Comparison of ENCODE assay signal across 23 cellular contexts in the genomic region with DNA sequence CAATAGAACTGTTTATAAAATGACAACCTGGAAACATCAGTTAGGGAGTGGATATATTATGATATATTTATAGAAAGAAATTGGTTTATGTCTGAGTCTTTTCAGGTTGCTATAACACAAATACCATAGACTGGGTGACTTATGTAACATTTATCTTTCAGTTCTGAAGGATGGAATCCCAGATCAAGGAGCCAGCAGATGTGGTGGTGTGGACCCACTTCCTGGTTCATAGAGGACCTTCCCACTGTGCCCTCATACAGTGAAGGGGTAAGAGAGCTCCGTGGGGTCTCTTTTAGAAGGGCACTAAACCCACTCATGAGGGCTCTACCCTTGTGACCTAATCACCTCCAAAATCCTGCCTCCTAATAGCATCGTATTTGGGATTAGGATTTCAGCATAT.
DNase-seq lines count a peak whose midpoint lies in the region; ATAC-seq, FAIRE-seq and TF ChIP-seq lines count a peak whose summit lies in the region.
"Had no signal": no experiment of that assay in that cellular context is flagged by ENCODE, and none has a peak within 500 bp of the region (broad histone marks: within the 10 kb centered on the region; RNA-seq: fewer than 3 reads in every experiment).

No MANE protein-coding gene starts in this region.

- H3K4me1 Mint-ChIP-seq in activated T-cell treated with anti-CD3 and anti-CD28 coated beads, Interleukin-2, amount 50 U/mL, for 24 hours (ENCODE audit: low read depth) = peaks cover 88% of the 10 kb centered on the region
- H3K4me1 Mint-ChIP-seq in activated naive CD8-positive, alpha-beta T cell (ENCODE audit: low read depth) = peaks cover 87% of the 10 kb centered on the region
- peaks cover 83% of the 10 kb centered on the region for H3K4me1 Mint-ChIP-seq in stimulated activated effector memory CD8-positive, alpha-beta T cell treated with anti-CD3 and anti-CD28 coated beads, Interleukin-12 subunit alpha, Interleukin-12 subunit beta, amount 100 ng/mL, for 72 hours

- H3K27me3 Mint-ChIP-seq in activated T-cell treated with anti-CD3 and anti-CD28 coated beads, Interleukin-2, amount 50 U/mL, for 24 hours = no peaks in the 10 kb centered on the region
- H3K27me3 Mint-ChIP-seq in activated naive CD8-positive, alpha-beta T cell = no peaks in the 10 kb centered on the region

- H3K9me3 Mint-ChIP-seq in activated T-cell treated with anti-CD3 and anti-CD28 coated beads, Interleukin-2, amount 50 U/mL, for 24 hours = peaks cover 26% of the 10 kb centered on the region
- peaks cover 5% of the 10 kb centered on the region for H3K9me3 Mint-ChIP-seq in activated naive CD8-positive, alpha-beta T cell (ENCODE audit: low read depth)
- no peaks in the 10 kb centered on the region for H3K9me3 Mint-ChIP-seq in stimulated activated effector memory CD8-positive, alpha-beta T cell treated with anti-CD3 and anti-CD28 coated beads, Interleukin-12 subunit alpha, Interleukin-12 subunit beta, amount 100 ng/mL, for 72 hours

- intact Hi-C loops in transverse colon (cut with DNase I; ENCODE audit: low total_unique reads) = no loop called here

- in situ Hi-C loops in transverse colon (cut with MboI; ENCODE audit: low pct_ligation_motif_present in 1 of 4, low pct_unique_long_range_greater_than_20kb in 1 of 4, low sequenced_read_pairs in 3 of 4) = no loop called here

- no peak overlapping the region for H3K27ac ChIP-seq in transverse colon
- H3K27ac ChIP-seq: esophagus muscularis mucosa, gastrocnemius medialis, ovary, right atrium auricular region, testis had no signal

- WGBS in transverse colon (ENCODE audit: low coverage in 1 of 2), 2 donors = 65 to 92% methylated on average over 2 of the region's 2 CpGs

- peak overlapping the region; percentile 86 for H3K27ac Mint-ChIP-seq in activated T-cell treated with anti-CD3 and anti-CD28 coated beads, Interleukin-2, amount 50 U/mL, for 24 hours
- H3K27ac Mint-ChIP-seq in activated naive CD8-positive, alpha-beta T cell = peak overlapping the region; percentile 89
- peak overlapping the region; percentile 58 for H3K27ac Mint-ChIP-seq in stimulated activated effector memory CD8-positive, alpha-beta T cell treated with anti-CD3 and anti-CD28 coated beads, Interleukin-12 subunit alpha, Interleukin-12 subunit beta, amount 100 ng/mL, for 72 hours

- peaks cover 56% of the 10 kb centered on the region for H3K36me3 Mint-ChIP-seq in activated T-cell treated with anti-CD3 and anti-CD28 coated beads, Interleukin-2, amount 50 U/mL, for 24 hours (ENCODE audit: low read depth)
- peaks cover 26% of the 10 kb centered on the region for H3K36me3 Mint-ChIP-seq in activated naive CD8-positive, alpha-beta T cell
- H3K36me3 Mint-ChIP-seq in stimulated activated effector memory CD8-positive, alpha-beta T cell treated with anti-CD3 and anti-CD28 coated beads, Interleukin-12 subunit alpha, Interleukin-12 subunit beta, amount 100 ng/mL, for 72 hours = peaks cover 94% of the 10 kb centered on the region

- TF ChIP-seq CTCF in D721Med (IDR thresholded peaks at IDR 0.05; ENCODE audit: insufficient read depth, missing control alignments) (no peak), transverse colon (IDR thresholded peaks at IDR 0.05) (no peak)

- no peaks in the 10 kb centered on the region for H3K36me3 ChIP-seq in transverse colon
- H3K36me3 ChIP-seq: esophagus muscularis mucosa, gastrocnemius medialis, ovary, right atrium auricular region had no signal

- ATAC-seq in stimulated activated effector memory CD8-positive, alpha-beta T cell treated with anti-CD3 and anti-CD28 coated beads, Interleukin-12 subunit alpha, Interleukin-12 subunit beta, amount 100 ng/mL, for 72 hours = peak; percentile 36
- no peak for ATAC-seq in GM18498 (IDR thresholded peaks at IDR 0.05; ENCODE audit: unreplicated experiment)
- ATAC-seq: gastrocnemius medialis had no signal

- no peak for TF ChIP-seq EP300 in transverse colon (IDR thresholded peaks at IDR 0.05; ENCODE audit: low read depth)

- TF ChIP-seq POLR2A in transverse colon (IDR thresholded peaks at IDR 0.05) = no peak

- H3K4me1 ChIP-seq in transverse colon = peaks cover 10 to 50% (median 23%) of the 10 kb centered on the region in 4 donors

- DNase-seq in activated T-cell treated with anti-CD3 and anti-CD28 coated beads, Interleukin-2, amount 50 U/mL, for 24 hours = no peak
- DNase-seq in activated T-cell treated with anti-CD3 and anti-CD28 coated beads for 4 hours (no peak), D721Med (ENCODE audit: insufficient read length, low spot score) (no peak), transverse colon (no peak)
- no peak for DNase-seq in stimulated activated effector memory CD8-positive, alpha-beta T cell treated with anti-CD3 and anti-CD28 coated beads, Interleukin-12 subunit alpha, Interleukin-12 subunit beta, amount 100 ng/mL, for 72 hours (ENCODE audit: low spot score in 2 of 2)
- no peak for DNase-seq in stimulated activated CD4-positive, alpha-beta T cell treated with anti-CD3 and anti-CD28 coated beads, Interleukin-4, amount 100 ng/mL, for 4 hours
- DNase-seq: ACHN; aorta; C1 segment of cervical spinal cord; cerebellar nuclear complex; effector CD4-positive, alpha-beta T cell; gastrocnemius medialis; MM.1S; NCI-H2227 treated with DMSO at 0.1 percent for 48 hours; NCI-H82; ovary; SHP77 treated with DMSO at 0.1 percent for 48 hours; testis had no signal

- no peak overlapping the region for H3K4me3 ChIP-seq in transverse colon
- H3K4me3 ChIP-seq: esophagus muscularis mucosa, gastrocnemius medialis, ovary, right atrium auricular region, testis had no signal

- no peaks in the 10 kb centered on the region for H3K9me3 ChIP-seq in transverse colon
- H3K9me3 ChIP-seq: esophagus muscularis mucosa, gastrocnemius medialis, ovary, right atrium auricular region, testis had no signal

- peak overlapping the region; percentile 19 for H3K4me3 Mint-ChIP-seq in activated T-cell treated with anti-CD3 and anti-CD28 coated beads, Interleukin-2, amount 50 U/mL, for 24 hours
- H3K4me3 Mint-ChIP-seq in activated naive CD8-positive, alpha-beta T cell = peak overlapping the region; percentile 52
- peak overlapping the region; percentile 51 for H3K4me3 Mint-ChIP-seq in stimulated activated effector memory CD8-positive, alpha-beta T cell treated with anti-CD3 and anti-CD28 coated beads, Interleukin-12 subunit alpha, Interleukin-12 subunit beta, amount 100 ng/mL, for 72 hours

- peak; percentile 67 for FAIRE-seq in D721Med (lab: Jason Lieb, UNC)
- FAIRE-seq: H1 had no signal

- no peaks in the 10 kb centered on the region for H3K27me3 ChIP-seq in transverse colon
- H3K27me3 ChIP-seq: esophagus muscularis mucosa, gastrocnemius medialis, ovary, right atrium auricular region, testis had no signal
